Comparison of ENCODE assay signal across 33 cellular contexts in the genomic region with DNA sequence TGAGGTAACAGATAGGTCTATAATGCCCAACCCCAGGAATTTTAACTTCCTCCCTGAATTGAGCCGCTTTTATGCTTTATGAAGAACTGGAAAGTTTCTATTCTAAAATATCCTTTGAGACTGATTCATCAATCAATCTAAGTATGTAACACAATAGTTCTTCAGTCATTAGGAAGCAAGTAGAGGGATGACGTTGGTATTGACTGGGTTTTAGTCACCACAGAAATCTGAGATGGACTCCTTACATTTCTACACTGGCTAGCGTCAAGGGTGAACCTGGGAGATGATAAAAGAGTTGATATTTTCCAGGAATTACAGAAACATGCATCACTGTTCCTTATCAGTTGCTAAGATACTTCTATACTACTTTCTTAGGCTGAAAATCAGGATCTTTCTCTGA.
"Had no signal": no experiment of that assay in that cellular context is flagged by ENCODE, and none has a peak within 500 bp of the region (broad histone marks: within the 10 kb centered on the region; RNA-seq: fewer than 3 reads in every experiment).

No MANE protein-coding gene starts in this region.

- H3K4me3 ChIP-seq: cardiac muscle cell, colonic mucosa, dorsolateral prefrontal cortex, heart right ventricle, ovary, sigmoid colon, tibial artery had no signal

- FAIRE-seq: small intestine had no signal

- H3K27me3 Mint-ChIP-seq: activated CD4-positive, alpha-beta memory T cell treated with anti-CD3 and anti-CD28 coated beads, Interleukin-2, amount 10 ng/mL, durations not matched to agents 7 days and 5 days; activated CD4-positive, alpha-beta T cell treated with anti-CD3 and anti-CD28 coated beads, Interleukin-2, amount 10 ng/mL, durations not matched to agents 7 days and 5 days; activated T-cell treated with anti-CD3 and anti-CD28 coated beads, Interleukin-2, amount 50 U/mL, for 24 hours; naive B cell; progenitor cell of endocrine pancreas; stimulated activated memory B cell treated with anti-CD40 and anti-IgM and Interleukin-4, amounts not matched to agents 10 μg/mL and 1 μg/mL and 100 μg/mL, for 72 hours; stimulated activated naive CD8-positive, alpha-beta T cell treated with anti-CD3 and anti-CD28 coated beads, Interleukin-15, amount 100 ng/mL, for 72 hours had no signal

- H3K4me1 Mint-ChIP-seq: activated CD4-positive, alpha-beta memory T cell treated with anti-CD3 and anti-CD28 coated beads, Interleukin-2, amount 10 ng/mL, durations not matched to agents 7 days and 5 days; activated CD4-positive, alpha-beta T cell treated with anti-CD3 and anti-CD28 coated beads, Interleukin-2, amount 10 ng/mL, durations not matched to agents 7 days and 5 days; activated T-helper 17 cell treated with anti-CD3 and anti-CD28 coated beads, Interleukin-2, amount 50 U/mL, for 72 hours; naive B cell; nephron progenitor cell; stimulated activated memory B cell treated with anti-CD40 and anti-IgM and Interleukin-4, amounts not matched to agents 10 μg/mL and 1 μg/mL and 100 μg/mL, for 72 hours; stimulated activated naive CD8-positive, alpha-beta T cell treated with anti-CD3 and anti-CD28 coated beads, Interleukin-15, amount 100 ng/mL, for 72 hours; T-helper 17 cell had no signal

- DNase-seq: activated CD4-positive, alpha-beta memory T cell treated with anti-CD3 and anti-CD28 coated beads, Interleukin-2, amount 10 ng/mL, durations not matched to agents 7 days and 5 days; activated CD4-positive, alpha-beta T cell treated with anti-CD3 and anti-CD28 coated beads, Interleukin-2, amount 10 ng/mL, durations not matched to agents 7 days and 5 days; activated CD4-positive, CD25-positive, alpha-beta regulatory T cell treated with anti-CD3 and anti-CD28 coated beads, Interleukin-2, amount 50 U/mL, for 72 hours; activated CD8-positive, alpha-beta memory T cell treated with anti-CD3 and anti-CD28 coated beads, Interleukin-2, amount 50 U/mL, for 48 hours; activated gamma-delta T cell treated with Interleukin-2 at 50 U/mL for 16 hours; activated naive CD4-positive, alpha-beta T cell treated with anti-CD3 and anti-CD28 coated beads, Interleukin-2, amount 50 U/mL, for 16 hours; activated T-cell treated with anti-CD3 and anti-CD28 coated beads, Interleukin-2, amount 50 U/mL, for 24 hours; amygdala; cerebellar nuclear complex; colonic mucosa; dorsolateral prefrontal cortex; effector memory CD4-positive, alpha-beta T cell; erythroblast; foreskin keratinocyte; heart right ventricle; naive B cell; nephron progenitor cell; ovary; retina; sigmoid colon; small intestine; stimulated activated CD4-positive, alpha-beta T cell treated with anti-CD3 and anti-CD28 coated beads, Interleukin-1b, Interleukin-23, amount 100 ng/mL, for 48 hours; stimulated activated CD4-positive, alpha-beta T cell treated with anti-CD3 and anti-CD28 coated beads, Interleukin-4, amount 100 ng/mL, for 4 hours; stimulated activated CD8-positive, alpha-beta memory T cell treated with anti-CD3 and anti-CD28 coated beads, Interleukin-4, amount 100 ng/mL, for 48 hours; stimulated activated naive CD8-positive, alpha-beta T cell treated with anti-CD3 and anti-CD28 coated beads, Interleukin-15, amount 100 ng/mL, for 72 hours; T-helper 17 cell; tibial artery had no signal

- H3K9me3 ChIP-seq: colonic mucosa, heart right ventricle, neutrophil, sigmoid colon, tibial artery had no signal

- H3K27me3 ChIP-seq: cardiac muscle cell, colonic mucosa, foreskin keratinocyte, heart right ventricle, neutrophil, ovary, sigmoid colon, tibial artery had no signal

- H3K27ac Mint-ChIP-seq: activated CD4-positive, alpha-beta memory T cell treated with anti-CD3 and anti-CD28 coated beads, Interleukin-2, amount 10 ng/mL, durations not matched to agents 7 days and 5 days; activated CD4-positive, alpha-beta T cell treated with anti-CD3 and anti-CD28 coated beads, Interleukin-2, amount 10 ng/mL, durations not matched to agents 7 days and 5 days; activated T-cell treated with anti-CD3 and anti-CD28 coated beads, Interleukin-2, amount 50 U/mL, for 24 hours; activated T-helper 17 cell treated with anti-CD3 and anti-CD28 coated beads, Interleukin-2, amount 50 U/mL, for 72 hours; mesothelial cell of epicardium; naive B cell; nephron progenitor cell; progenitor cell of endocrine pancreas; stimulated activated memory B cell treated with anti-CD40 and anti-IgM and Interleukin-4, amounts not matched to agents 10 μg/mL and 1 μg/mL and 100 μg/mL, for 72 hours; stimulated activated naive CD8-positive, alpha-beta T cell treated with anti-CD3 and anti-CD28 coated beads, Interleukin-15, amount 100 ng/mL, for 72 hours; T-helper 17 cell had no signal

- H3K36me3 Mint-ChIP-seq: naive B cell; stimulated activated memory B cell treated with anti-CD40 and anti-IgM and Interleukin-4, amounts not matched to agents 10 μg/mL and 1 μg/mL and 100 μg/mL, for 72 hours had no signal

- H3K4me3 Mint-ChIP-seq: activated CD4-positive, alpha-beta memory T cell treated with anti-CD3 and anti-CD28 coated beads, Interleukin-2, amount 10 ng/mL, durations not matched to agents 7 days and 5 days; activated CD4-positive, alpha-beta T cell treated with anti-CD3 and anti-CD28 coated beads, Interleukin-2, amount 10 ng/mL, durations not matched to agents 7 days and 5 days; activated T-cell treated with anti-CD3 and anti-CD28 coated beads, Interleukin-2, amount 50 U/mL, for 24 hours; activated T-helper 17 cell treated with anti-CD3 and anti-CD28 coated beads, Interleukin-2, amount 50 U/mL, for 72 hours; mesothelial cell of epicardium; naive B cell; nephron progenitor cell; stimulated activated memory B cell treated with anti-CD40 and anti-IgM and Interleukin-4, amounts not matched to agents 10 μg/mL and 1 μg/mL and 100 μg/mL, for 72 hours; stimulated activated naive CD8-positive, alpha-beta T cell treated with anti-CD3 and anti-CD28 coated beads, Interleukin-15, amount 100 ng/mL, for 72 hours; T-helper 17 cell had no signal

- ATAC-seq: activated T-helper 17 cell treated with anti-CD3 and anti-CD28 coated beads, Interleukin-2, amount 50 U/mL, for 72 hours; foreskin keratinocyte; heart right ventricle; stimulated activated memory B cell treated with anti-CD40 and anti-IgM and Interleukin-4, amounts not matched to agents 10 μg/mL and 1 μg/mL and 100 μg/mL, for 72 hours; stimulated activated naive CD8-positive, alpha-beta T cell treated with anti-CD3 and anti-CD28 coated beads, Interleukin-15, amount 100 ng/mL, for 72 hours; T-helper 17 cell had no signal

- H3K9me3 Mint-ChIP-seq: activated CD4-positive, alpha-beta memory T cell treated with anti-CD3 and anti-CD28 coated beads, Interleukin-2, amount 10 ng/mL, durations not matched to agents 7 days and 5 days; activated CD4-positive, alpha-beta T cell treated with anti-CD3 and anti-CD28 coated beads, Interleukin-2, amount 10 ng/mL, durations not matched to agents 7 days and 5 days; activated T-cell treated with anti-CD3 and anti-CD28 coated beads, Interleukin-2, amount 50 U/mL, for 24 hours; activated T-helper 17 cell treated with anti-CD3 and anti-CD28 coated beads, Interleukin-2, amount 50 U/mL, for 72 hours; mesothelial cell of epicardium; nephron progenitor cell; stimulated activated memory B cell treated with anti-CD40 and anti-IgM and Interleukin-4, amounts not matched to agents 10 μg/mL and 1 μg/mL and 100 μg/mL, for 72 hours; stimulated activated naive CD8-positive, alpha-beta T cell treated with anti-CD3 and anti-CD28 coated beads, Interleukin-15, amount 100 ng/mL, for 72 hours had no signal

- H3K27ac ChIP-seq: cardiac muscle cell, colonic mucosa, dorsolateral prefrontal cortex, foreskin keratinocyte, neutrophil, ovary, sigmoid colon, tibial artery had no signal

- H3K4me1 ChIP-seq: colonic mucosa, foreskin keratinocyte, sigmoid colon had no signal

- H3K36me3 ChIP-seq: colonic mucosa, neutrophil, ovary, sigmoid colon, tibial artery had no signal
